ENCODE assay signal across 22 cellular contexts in the genomic region with DNA sequence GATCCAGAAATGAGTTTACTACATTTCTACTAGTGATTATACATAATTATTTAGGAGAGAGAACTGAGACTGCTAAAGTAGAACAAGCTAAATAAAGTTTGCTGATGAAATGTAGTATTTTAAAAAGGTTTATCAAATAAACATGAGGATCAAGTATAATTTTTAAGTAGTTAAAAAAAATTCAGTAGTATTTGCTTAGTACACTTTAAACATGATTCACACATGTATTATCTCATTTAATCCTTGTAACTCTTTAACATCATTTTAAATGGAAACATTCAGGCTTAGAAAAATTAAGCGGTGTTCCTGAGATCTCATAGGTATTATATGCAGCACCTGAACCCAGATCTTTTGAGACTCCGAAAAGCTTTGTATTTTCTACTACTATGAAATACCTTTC.
"Had no signal": no experiment of that assay in that cellular context is flagged by ENCODE, and none has a peak within 500 bp of the region (broad histone marks: within the 10 kb centered on the region; RNA-seq: fewer than 3 reads in every experiment).

No MANE protein-coding gene starts in this region.

- H3K4me1 ChIP-seq: right lobe of liver, suprapubic skin, upper lobe of right lung, uterus had no signal

- H3K27ac ChIP-seq: coronary artery, esophagus squamous epithelium, lower lobe of right lung, neutrophil, pancreas, right lobe of liver, suprapubic skin, transverse colon, upper lobe of right lung, uterus had no signal

- H3K36me3 ChIP-seq: uterus had no signal

- H3K4me3 ChIP-seq: coronary artery, esophagus squamous epithelium, lower lobe of right lung, pancreas, right lobe of liver, suprapubic skin, transverse colon, upper lobe of right lung, uterus had no signal

- ATAC-seq: effector memory CD8-positive, alpha-beta T cell; left ventricle myocardium superior; lower lobe of right lung; natural killer cell treated with Interleukin-12 subunit alpha and Interleukin-12 subunit beta and Interleukin-15 and Interleukin-18, amount 100 ng/mL, for 72 hours; pancreas; right lobe of liver; stimulated activated naive CD8-positive, alpha-beta T cell treated with anti-CD3 and anti-CD28 coated beads, Interleukin-15, amount 100 ng/mL, for 72 hours; upper lobe of right lung had no signal

- DNase-seq: dermis blood vessel endothelial cell; effector memory CD8-positive, alpha-beta T cell; esophagus squamous epithelium; islet precursor cell; left ventricle myocardium superior; lower lobe of right lung; pancreas; right lobe of liver; small intestine; stimulated activated CD4-positive, alpha-beta T cell treated with anti-CD3 and anti-CD28 coated beads, Interleukin-15, amount 100 ng/mL, for 24 hours; stimulated activated CD4-positive, alpha-beta T cell treated with anti-CD3 and anti-CD28 coated beads, Interleukin-2, amount 100 ng/mL, for 48 hours; stimulated activated naive CD4-positive, alpha-beta T cell; stimulated activated naive CD8-positive, alpha-beta T cell treated with anti-CD3 and anti-CD28 coated beads, Interleukin-15, amount 100 ng/mL, for 72 hours; transverse colon; upper lobe of right lung; uterus had no signal

- H3K27me3 ChIP-seq: esophagus squamous epithelium, neutrophil, pancreas, right lobe of liver, suprapubic skin, transverse colon, upper lobe of right lung, uterus had no signal

- FAIRE-seq: endometrium, frontal cortex, pancreas, small intestine had no signal

- H3K9me3 ChIP-seq: esophagus squamous epithelium, lower lobe of right lung, neutrophil, pancreas, right lobe of liver, suprapubic skin, transverse colon, upper lobe of right lung, uterus had no signal
